ENCODE assay signal across 8 cellular contexts in the genomic region with DNA sequence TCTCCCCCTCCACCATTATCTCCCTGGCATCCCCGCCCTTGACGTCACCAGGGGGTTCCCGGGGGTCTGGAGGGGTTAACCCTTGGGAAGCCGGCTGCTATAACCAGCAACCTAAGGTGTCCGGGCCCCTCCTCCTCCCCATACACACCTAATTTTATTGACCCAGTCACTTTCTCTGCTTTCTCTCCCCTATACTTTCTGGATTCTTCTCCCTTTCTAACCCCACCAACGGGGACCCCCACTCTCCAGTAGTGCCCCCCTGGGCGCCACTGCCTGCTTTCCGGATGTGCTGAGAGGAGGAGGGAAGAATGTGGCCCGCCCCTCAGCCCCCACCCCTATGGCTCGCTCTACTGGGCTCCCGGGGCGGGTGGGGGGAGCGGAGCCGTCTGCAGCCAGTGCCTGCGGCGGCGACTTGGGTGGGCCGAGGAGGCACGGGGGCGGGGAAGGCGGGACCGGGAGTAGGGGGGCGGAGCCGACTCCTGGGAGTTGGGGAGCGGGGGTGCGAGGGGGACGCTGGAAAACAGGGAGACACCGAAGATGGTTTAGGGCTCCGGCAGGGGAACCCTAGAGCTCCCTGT. TPM values are rescaled to one million over a fixed set of nuclear protein-coding genes. Genes with fewer than 3 reads are reported as not detected.
DNase-seq lines count a peak whose midpoint lies in the region; ATAC-seq lines count a peak whose summit lies in the region.

No MANE protein-coding gene starts in this region.

- H3K36me3 ChIP-seq in iPS-20b (ENCODE audit: insufficient read depth, low read depth, low read length), result no peaks in the 10 kb centered on the region
- H3K36me3 ChIP-seq in skeletal muscle tissue (ENCODE audit: control insufficient read depth in 3 of 3, insufficient read depth in 3 of 3, low read length in 3 of 3), result no peaks in the 10 kb centered on the region

- H3K4me3 ChIP-seq in iPS-20b (ENCODE audit: low read length), result peak overlapping the region; percentile 89
- peak overlapping the region; percentile 69 to 83 (median 77) for H3K4me3 ChIP-seq in skeletal muscle tissue (ENCODE audit: low read length in 3 of 3)

- H3K27me3 ChIP-seq in iPS-20b (ENCODE audit: insufficient read depth, low read length) (peaks cover 18% of the 10 kb centered on the region), skeletal muscle tissue (ENCODE audit: control insufficient read depth in 3 of 3, insufficient read depth in 3 of 3, low read length in 3 of 3) (peaks cover 6 to 23% (median 10%) of the 10 kb centered on the region in 3 donors)

- peaks cover 7% of the 10 kb centered on the region for H3K4me1 ChIP-seq in iPS-20b (ENCODE audit: insufficient read depth, low read length)
- H3K4me1 ChIP-seq in skeletal muscle tissue (ENCODE audit: control insufficient read depth in 3 of 3, insufficient read depth in 3 of 3, low read length in 3 of 3), result peaks cover 32 to 39% (median 34%) of the 10 kb centered on the region in 3 donors

- no peak for ATAC-seq in GM21367 (IDR thresholded peaks at IDR 0.05; ENCODE audit: unreplicated experiment)

- peak overlapping the region; percentile 49 for H3K27ac ChIP-seq in iPS-20b (ENCODE audit: low read length)
- peak overlapping the region; percentile 51 for H3K27ac ChIP-seq in skeletal muscle tissue (ENCODE audit: low read depth, low read length)

- H3K9me3 ChIP-seq in iPS-20b (ENCODE audit: insufficient read depth, low read depth, low read length), result no peaks in the 10 kb centered on the region
- no peaks in the 10 kb centered on the region for H3K9me3 ChIP-seq in skeletal muscle tissue (ENCODE audit: control insufficient read depth in 3 of 3, low read length in 3 of 3)

- DNase-seq in NCI-H1417 (lab: John Stamatoyannopoulos, UW) (peak in 2 of 3 experiments; percentile 46 to 50), NCI-H1417 treated with DMSO at 0.1 percent for 48 hours (lab: John Stamatoyannopoulos, UW) (no peak), NCI-H82 (lab: John Stamatoyannopoulos, UW) (peak; percentile 79), astrocyte of the hippocampus (ENCODE audit: low read depth, low spot score) (peak; percentile 73), mesenteric fat pad (ENCODE audit: low spot score) (no peak)

- H3K9ac ChIP-seq in iPS-20b (ENCODE audit: low read depth, low read length) (peak overlapping the region; percentile 85; the same call in 1 of the 2 replicates), skeletal muscle tissue (ENCODE audit: low read depth in 1 of 3, low read length in 3 of 3) (peak overlapping the region in 2 of 3 donors; percentile 57 to 62)

RNA-seq across cellular contexts. Expression of gene GLI1, which starts 1.8 kb away (rescaled TPM):
- total RNA-seq in skeletal muscle tissue (5.2 TPM), mesenteric fat pad (0.13 TPM)

RNA-seq across cellular contexts. Expression of gene INHBE, which starts 6.3 kb away (rescaled TPM):
- total RNA-seq in skeletal muscle tissue, result 1.0 TPM
- not detected for total RNA-seq in mesenteric fat pad

RNA-seq across cellular contexts. Expression of gene ARHGAP9, which starts 18.3 kb away (rescaled TPM):
- 5.2 TPM for total RNA-seq in skeletal muscle tissue
- 26.5 TPM for total RNA-seq in mesenteric fat pad

RNA-seq across cellular contexts. Expression of gene MARS1, which starts 26.5 kb away (rescaled TPM):
- 68.4 TPM for total RNA-seq in skeletal muscle tissue
- 145 TPM for total RNA-seq in mesenteric fat pad

RNA-seq across cellular contexts. Expression of gene INHBC, which starts 26.8 kb away (rescaled TPM):
- total RNA-seq in skeletal muscle tissue, result not detected
- not detected for total RNA-seq in mesenteric fat pad

Comparison
In these comparisons a context has a peak if more than half of its experiments do, and no peak if none do; other contexts are left out.
1. DNase-seq: peak in NCI-H1417 (2 of 3), NCI-H82 (single experiment) and astrocyte of the hippocampus (single experiment); none in NCI-H1417 treated with DMSO at 0.1 percent for 48 hours (single experiment) and mesenteric fat pad (single experiment).